ENCODE assay signal across 2 cellular contexts in the genomic region with DNA sequence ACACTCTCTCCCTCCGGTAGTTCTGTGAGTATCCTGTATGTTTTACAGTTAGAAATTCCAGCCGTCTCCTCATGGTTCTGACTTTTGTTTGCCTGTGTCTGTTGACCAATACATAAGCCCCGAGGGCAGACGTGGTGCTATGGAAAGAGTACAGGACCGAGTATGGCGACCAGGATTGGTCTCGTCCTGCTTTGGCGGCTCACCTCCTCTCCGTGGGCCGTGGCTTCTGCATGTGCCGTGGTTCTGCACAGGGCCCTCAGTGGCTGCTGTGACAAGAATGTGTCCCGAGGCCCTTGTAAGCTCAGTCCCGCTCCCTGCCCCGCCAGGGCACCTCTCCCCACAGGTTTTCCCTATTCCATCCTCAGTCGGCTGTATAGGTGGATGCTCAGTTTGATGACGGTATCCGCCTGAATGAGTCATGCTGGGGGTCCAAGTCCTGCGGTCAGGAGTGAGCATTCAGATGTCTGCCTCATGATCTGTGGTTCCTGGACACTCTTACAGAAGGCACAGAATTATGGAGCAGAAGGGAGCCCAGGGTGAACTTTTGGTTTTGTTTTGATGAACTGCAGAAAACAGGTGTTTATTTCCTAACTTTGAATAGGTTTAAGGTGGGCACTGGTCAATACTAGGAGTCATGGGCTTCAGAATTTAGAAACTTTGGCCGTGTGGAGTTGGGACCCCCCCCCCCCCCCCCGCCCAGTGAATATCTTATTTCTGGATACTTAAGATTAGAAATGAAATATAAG.
TF ChIP-seq lines count a peak whose summit lies in the region.

No MANE protein-coding gene starts in this region.

TF ChIP-seq in H1, 55 proteins besides CTCF, POLR2A, EP300 and RAD21:
- TF ChIP-seq CTBP2 (IDR thresholded peaks at IDR 0.05; ENCODE audit: borderline replicate concordance, insufficient read depth, insufficient read length, low read length) (no peak), NRF1 (IDR thresholded peaks at IDR 0.05; ENCODE audit: low read depth, low read length) (no peak), GABPA (IDR thresholded peaks at IDR 0.05; ENCODE audit: borderline replicate concordance, insufficient read depth, low read length) (no peak), KDM1A (IDR thresholded peaks at IDR 0.05; ENCODE audit: borderline replicate concordance, low read length) (no peak), CBX8 (IDR thresholded peaks at IDR 0.05; ENCODE audit: borderline replicate concordance, low read depth, low read length) (no peak), PHF8 (conservative IDR thresholded peaks at IDR 0.05; ENCODE audit: low read depth, low read length) (no peak)
- TF ChIP-seq, protein P1, sequence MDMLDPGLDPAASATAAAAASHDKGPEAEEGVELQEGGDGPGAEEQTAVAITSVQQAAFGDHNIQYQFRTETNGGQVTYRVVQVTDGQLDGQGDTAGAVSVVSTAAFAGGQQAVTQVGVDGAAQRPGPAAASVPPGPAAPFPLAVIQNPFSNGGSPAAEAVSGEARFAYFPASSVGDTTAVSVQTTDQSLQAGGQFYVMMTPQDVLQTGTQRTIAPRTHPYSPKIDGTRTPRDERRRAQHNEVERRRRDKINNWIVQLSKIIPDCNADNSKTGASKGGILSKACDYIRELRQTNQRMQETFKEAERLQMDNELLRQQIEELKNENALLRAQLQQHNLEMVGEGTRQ (IDR thresholded peaks at IDR 0.05; ENCODE audit: low read length) = no peak

TF ChIP-seq in neural cell, 6 proteins besides CTCF, POLR2A, EP300 and RAD21:
- TF ChIP-seq EZH2 (IDR thresholded peaks at IDR 0.05; ENCODE audit: borderline replicate concordance, insufficient read depth, low read length, poor library complexity, severe bottlenecking) = no peak
- TF ChIP-seq SMC3 (conservative IDR thresholded peaks at IDR 0.05; ENCODE audit: poor library complexity) = no peak
- TF ChIP-seq POLR2AphosphoS5 (IDR thresholded peaks at IDR 0.05) = no peak
- TF ChIP-seq, protein P2, sequence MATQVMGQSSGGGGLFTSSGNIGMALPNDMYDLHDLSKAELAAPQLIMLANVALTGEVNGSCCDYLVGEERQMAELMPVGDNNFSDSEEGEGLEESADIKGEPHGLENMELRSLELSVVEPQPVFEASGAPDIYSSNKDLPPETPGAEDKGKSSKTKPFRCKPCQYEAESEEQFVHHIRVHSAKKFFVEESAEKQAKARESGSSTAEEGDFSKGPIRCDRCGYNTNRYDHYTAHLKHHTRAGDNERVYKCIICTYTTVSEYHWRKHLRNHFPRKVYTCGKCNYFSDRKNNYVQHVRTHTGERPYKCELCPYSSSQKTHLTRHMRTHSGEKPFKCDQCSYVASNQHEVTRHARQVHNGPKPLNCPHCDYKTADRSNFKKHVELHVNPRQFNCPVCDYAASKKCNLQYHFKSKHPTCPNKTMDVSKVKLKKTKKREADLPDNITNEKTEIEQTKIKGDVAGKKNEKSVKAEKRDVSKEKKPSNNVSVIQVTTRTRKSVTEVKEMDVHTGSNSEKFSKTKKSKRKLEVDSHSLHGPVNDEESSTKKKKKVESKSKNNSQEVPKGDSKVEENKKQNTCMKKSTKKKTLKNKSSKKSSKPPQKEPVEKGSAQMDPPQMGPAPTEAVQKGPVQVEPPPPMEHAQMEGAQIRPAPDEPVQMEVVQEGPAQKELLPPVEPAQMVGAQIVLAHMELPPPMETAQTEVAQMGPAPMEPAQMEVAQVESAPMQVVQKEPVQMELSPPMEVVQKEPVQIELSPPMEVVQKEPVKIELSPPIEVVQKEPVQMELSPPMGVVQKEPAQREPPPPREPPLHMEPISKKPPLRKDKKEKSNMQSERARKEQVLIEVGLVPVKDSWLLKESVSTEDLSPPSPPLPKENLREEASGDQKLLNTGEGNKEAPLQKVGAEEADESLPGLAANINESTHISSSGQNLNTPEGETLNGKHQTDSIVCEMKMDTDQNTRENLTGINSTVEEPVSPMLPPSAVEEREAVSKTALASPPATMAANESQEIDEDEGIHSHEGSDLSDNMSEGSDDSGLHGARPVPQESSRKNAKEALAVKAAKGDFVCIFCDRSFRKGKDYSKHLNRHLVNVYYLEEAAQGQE (IDR thresholded peaks at IDR 0.05; ENCODE audit: borderline replicate concordance) = no peak
- TF ChIP-seq TAF1 (IDR thresholded peaks at IDR 0.05; ENCODE audit: low read depth) = no peak
- TF ChIP-seq MXI1 (conservative IDR thresholded peaks at IDR 0.05; ENCODE audit: poor library complexity, severe bottlenecking) = no peak
TF ChIP-seq in neural cell: peak in this region for 0.
